ENCODE assay signal across 12 cellular contexts in the genomic region with DNA sequence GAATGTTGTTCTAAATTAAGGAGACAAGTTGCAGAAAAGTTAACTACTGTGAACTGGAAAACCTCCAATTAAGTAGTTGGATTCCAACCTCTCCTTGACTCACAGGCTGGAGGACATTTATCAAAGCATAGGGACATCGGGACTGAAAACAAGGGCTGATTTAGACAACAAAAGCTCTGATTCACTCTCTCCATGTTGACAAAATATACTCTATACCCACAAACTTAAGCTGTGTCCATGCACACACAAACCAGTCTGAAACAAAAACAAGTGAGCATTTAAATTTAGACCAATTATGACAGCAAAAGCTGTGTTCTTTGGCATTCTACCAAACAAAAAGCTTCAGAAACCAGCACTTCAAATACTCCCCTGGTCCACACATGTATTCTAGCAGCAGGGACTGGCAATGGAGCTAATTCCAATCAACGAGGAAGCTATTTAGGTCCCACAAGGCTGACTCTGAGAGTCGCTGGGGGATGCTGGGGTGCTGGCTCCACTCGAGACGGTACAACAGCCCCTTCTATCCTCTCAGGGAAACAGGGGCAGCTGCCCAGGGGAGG.
DNase-seq lines count a peak whose midpoint lies in the region; ATAC-seq and TF ChIP-seq lines count a peak whose summit lies in the region.
"Had no signal": no experiment of that assay in that cellular context is flagged by ENCODE, and none has a peak within 500 bp of the region (broad histone marks: within the 10 kb centered on the region; RNA-seq: fewer than 3 reads in every experiment).

No MANE protein-coding gene starts in this region.

- intact Hi-C loops in activated CD4-positive, alpha-beta T cell treated with anti-CD3 and anti-CD28 coated beads for 36 hours (cut with DNase I, micrococcal nuclease) = no loop called here

- peak overlapping the region; percentile 54 to 66 (median 65) for H3K27ac Mint-ChIP-seq in nephron
- no peak overlapping the region for H3K27ac Mint-ChIP-seq in activated CD4-positive, alpha-beta T cell treated with anti-CD3 and anti-CD28 coated beads for 36 hours
- H3K27ac Mint-ChIP-seq: natural killer cell had no signal

- POLR2A ChIA-PET in activated CD4-positive, alpha-beta T cell treated with anti-CD3 and anti-CD28 coated beads for 36 hours (lab: Charles Lee) = no interaction called here

- peaks cover 12% of the 10 kb centered on the region for H3K27me3 Mint-ChIP-seq in nephron (ENCODE audit: low read depth)
- H3K27me3 Mint-ChIP-seq in activated CD4-positive, alpha-beta T cell treated with anti-CD3 and anti-CD28 coated beads for 36 hours = peaks cover 10% of the 10 kb centered on the region

- peaks cover 42% of the 10 kb centered on the region for H3K4me1 Mint-ChIP-seq in nephron
- no peaks in the 10 kb centered on the region for H3K4me1 Mint-ChIP-seq in activated CD4-positive, alpha-beta T cell treated with anti-CD3 and anti-CD28 coated beads for 36 hours
- H3K4me1 Mint-ChIP-seq: natural killer cell had no signal

- CTCF ChIA-PET in activated CD4-positive, alpha-beta T cell treated with anti-CD3 and anti-CD28 coated beads for 36 hours (lab: Charles Lee) = interaction anchor here (1.4 kb wide), 1 partner anchor 78 kb away, joined by 3 read pairs; no protein-coding TSS in a partner anchor

- no peak for ATAC-seq in activated CD4-positive, alpha-beta T cell treated with anti-CD3 and anti-CD28 coated beads for 36 hours
- ATAC-seq in HG03039 (IDR thresholded peaks at IDR 0.05; ENCODE audit: unreplicated experiment) = no peak
- ATAC-seq: natural killer cell had no signal

- peak overlapping the region in 1 of 3 experiments; percentile 24 for H3K4me3 Mint-ChIP-seq in nephron
- H3K4me3 Mint-ChIP-seq in activated CD4-positive, alpha-beta T cell treated with anti-CD3 and anti-CD28 coated beads for 36 hours = no peak overlapping the region
- H3K4me3 Mint-ChIP-seq: natural killer cell had no signal

- H3K36me3 Mint-ChIP-seq in nephron (ENCODE audit: low read depth) = no peaks in the 10 kb centered on the region
- no peaks in the 10 kb centered on the region for H3K36me3 Mint-ChIP-seq in activated CD4-positive, alpha-beta T cell treated with anti-CD3 and anti-CD28 coated beads for 36 hours (ENCODE audit: low read depth)
- H3K36me3 Mint-ChIP-seq: natural killer cell had no signal

- DNase-seq in ELR (ENCODE audit: low read depth) = peak; percentile 8
- DNase-seq in NCI-H345 treated with DMSO at 0.1 percent for 48 hours (lab: John Stamatoyannopoulos, UW; ENCODE audit: unreplicated experiment) = peak; percentile 28
- DNase-seq in fibroblast of peridontal ligament (ENCODE audit: extremely low read depth) = peak; percentile 63
- DNase-seq in activated CD4-positive, alpha-beta T cell treated with anti-CD3 and anti-CD28 coated beads for 36 hours = no peak
- DNase-seq in mesenteric fat pad (ENCODE audit: low spot score) = no peak
- no peak for DNase-seq in activated CD4-positive, alpha-beta T cell treated with anti-CD3 and anti-CD28 coated beads, Interleukin-2, amount 50 U/mL, for 1 hour
- DNase-seq: Calu3; natural killer cell; NCI-H2107; stimulated activated CD4-positive, alpha-beta T cell treated with anti-CD3 and anti-CD28 coated beads, Interleukin-2, amount 100 ng/mL, for 24 hours had no signal

- no peak for TF ChIP-seq CTCF in nephron (IDR thresholded peaks at IDR 0.05; ENCODE audit: unreplicated experiment in 3 of 3)

- no peaks in the 10 kb centered on the region for H3K9me3 Mint-ChIP-seq in nephron
- no peaks in the 10 kb centered on the region for H3K9me3 Mint-ChIP-seq in activated CD4-positive, alpha-beta T cell treated with anti-CD3 and anti-CD28 coated beads for 36 hours (ENCODE audit: low read depth)

Comparison
In these comparisons a context has a peak if more than half of its experiments do, and no peak if none do; other contexts are left out.
1. DNase-seq: peak in ELR (single experiment), NCI-H345 treated with DMSO at 0.1 percent for 48 hours (single experiment) and fibroblast of peridontal ligament (single experiment); none in activated CD4-positive, alpha-beta T cell treated with anti-CD3 and anti-CD28 coated beads for 36 hours (single experiment), mesenteric fat pad (single experiment) and activated CD4-positive, alpha-beta T cell treated with anti-CD3 and anti-CD28 coated beads, Interleukin-2, amount 50 U/mL, for 1 hour (single experiment).